15 cellular contexts compared by ENCODE assay signal in the genomic region with DNA sequence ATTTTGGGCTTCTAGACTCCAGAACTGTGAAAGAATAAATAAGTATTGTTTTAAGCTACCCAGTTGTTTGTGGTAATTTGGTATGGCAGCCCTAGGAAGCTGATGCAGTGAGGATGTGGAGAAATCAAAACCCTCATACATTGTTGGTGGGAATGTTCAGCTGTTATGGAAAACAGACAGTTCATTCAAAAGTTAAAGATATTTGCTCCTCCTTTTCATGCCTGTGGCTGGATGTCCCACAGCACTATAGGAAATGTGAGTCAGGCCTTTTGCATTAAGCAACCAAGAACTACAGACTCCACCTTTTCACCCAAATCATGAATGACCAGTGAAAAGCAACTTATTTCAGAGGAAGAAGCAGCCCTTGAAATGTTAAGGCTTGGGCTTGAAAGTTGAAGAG. TPM values are rescaled to one million over a fixed set of nuclear protein-coding genes. Genes with fewer than 3 reads are reported as not detected.
DNase-seq lines count a peak whose midpoint lies in the region; TF ChIP-seq lines count a peak whose summit lies in the region.
"Had no signal": no experiment of that assay in that cellular context is flagged by ENCODE, and none has a peak within 500 bp of the region (broad histone marks: within the 10 kb centered on the region; RNA-seq: fewer than 3 reads in every experiment).

No MANE protein-coding gene starts in this region.

- H3K4me1 ChIP-seq in GM23248 (ENCODE audit: insufficient read depth) = peaks cover 27% of the 10 kb centered on the region
- H3K4me1 ChIP-seq in skeletal muscle satellite cell (ENCODE audit: control insufficient read depth, insufficient read depth, low read length) = peaks cover 19% of the 10 kb centered on the region

- peak overlapping the region; percentile 29; the same call in 1 of the 2 replicates for H3K4me3 ChIP-seq in GM23248
- no peak overlapping the region for H3K4me3 ChIP-seq in epithelial cell of esophagus (ENCODE audit: low read length)
- H3K4me3 ChIP-seq in skeletal muscle satellite cell (ENCODE audit: low read length) = no peak overlapping the region
- H3K4me3 ChIP-seq: GM12878, lung had no signal

- peak overlapping the region; percentile 37; the same call in 1 of the 2 replicates for H2AFZ ChIP-seq in GM23248

- POLR2A ChIA-PET in HEK293T (lab: Yijun Ruan, JAX) = no interaction called here

- H3K4me2 ChIP-seq in GM23248 (ENCODE audit: unreplicated experiment) = peak overlapping the region; percentile 57
- H3K4me2 ChIP-seq in skeletal muscle satellite cell (ENCODE audit: low read length) = peak overlapping the region; percentile 62

- H3K9me2 ChIP-seq in GM23248 (ENCODE audit: insufficient read depth) = no peaks in the 10 kb centered on the region

- H3K36me3 ChIP-seq in GM23248 (ENCODE audit: low read depth) = peaks cover 3% of the 10 kb centered on the region; the same call in 1 of the 2 replicates
- peaks cover 17% of the 10 kb centered on the region for H3K36me3 ChIP-seq in skeletal muscle satellite cell (ENCODE audit: insufficient read depth, low read length)
- H3K36me3 ChIP-seq: neutrophil had no signal

- no peak for TF ChIP-seq CTCF in epithelial cell of esophagus (IDR thresholded peaks at IDR 0.05; ENCODE audit: insufficient read depth, low read depth, low read length, missing control alignments)

- H3K9ac ChIP-seq in GM23248 (peak overlapping the region; percentile 45), skeletal muscle satellite cell (ENCODE audit: low read depth, low read length) (peak overlapping the region; percentile 60)

- peak; percentile 91 for DNase-seq in GM23248
- DNase-seq in RPMI7951 (ENCODE audit: low read depth) = peak; percentile 64
- DNase-seq in epithelial cell of esophagus (ENCODE audit: low read depth) = peak; percentile 53
- no peak for DNase-seq in HEK293T (ENCODE audit: extremely low spot score)
- DNase-seq in DMS 273 (lab: John Stamatoyannopoulos, UW; ENCODE audit: unreplicated experiment) = no peak
- no peak for DNase-seq in activated effector memory CD4-positive, alpha-beta T cell treated with Interleukin-2 at 50 U/mL for 16 hours
- DNase-seq: activated CD4-positive, alpha-beta memory T cell treated with anti-CD3 and anti-CD28 coated beads for 36 hours; activated gamma-delta T cell treated with Interleukin-2 at 50 U/mL for 16 hours; DMS153; small intestine had no signal

- in situ Hi-C loops in GM23248 (cut with MboI) = no loop called here

- no peaks in the 10 kb centered on the region for H3K9me3 ChIP-seq in GM23248 (ENCODE audit: low read depth)
- no peaks in the 10 kb centered on the region for H3K9me3 ChIP-seq in skeletal muscle satellite cell (replicated peaks; ENCODE audit: low read length)
- H3K9me3 ChIP-seq: neutrophil had no signal

- H3F3A ChIP-seq in GM23248 (ENCODE audit: insufficient read depth) = peaks cover 28% of the 10 kb centered on the region

- peak overlapping the region; percentile 85 for H3K27ac ChIP-seq in GM23248
- H3K27ac ChIP-seq: HL-60, neutrophil had no signal

- no peaks in the 10 kb centered on the region for H4K20me1 ChIP-seq in GM23248 (ENCODE audit: insufficient read depth)

- CTCF ChIA-PET in HEK293T (lab: Yijun Ruan, JAX) = interaction anchor here (0.6 kb wide), 1 partner anchor 1116 kb away, joined by 3 read pairs; no protein-coding TSS in a partner anchor

- H3K79me2 ChIP-seq in GM23248 (ENCODE audit: insufficient read depth) = peaks cover 58% of the 10 kb centered on the region

- H3K27me3 ChIP-seq in GM23248 (replicated peaks; ENCODE audit: insufficient read depth) = no peaks in the 10 kb centered on the region
- H3K27me3 ChIP-seq in skeletal muscle satellite cell (ENCODE audit: control insufficient read depth, insufficient read depth, low read length) = no peaks in the 10 kb centered on the region
- H3K27me3 ChIP-seq: neutrophil had no signal

TF ChIP-seq in HEK293T, 16 proteins besides CTCF, POLR2A, EP300 and RAD21:
- TF ChIP-seq TARDBP (IDR thresholded peaks at IDR 0.05) (no peak), SP1 (IDR thresholded peaks at IDR 0.05) (no peak), HDGF (IDR thresholded peaks at IDR 0.05; ENCODE audit: borderline replicate concordance) (no peak), NFRKB (IDR thresholded peaks at IDR 0.05) (no peak), BHLHE40 (IDR thresholded peaks at IDR 0.05; ENCODE audit: borderline replicate concordance) (no peak), LEF1 (IDR thresholded peaks at IDR 0.05; ENCODE audit: borderline replicate concordance) (no peak), ELF4 (IDR thresholded peaks at IDR 0.05) (no peak), L3MBTL2 (conservative IDR thresholded peaks at IDR 0.05) (no peak), SUZ12 (IDR thresholded peaks at IDR 0.05) (no peak), FOXM1 (IDR thresholded peaks at IDR 0.05; ENCODE audit: borderline replicate concordance) (no peak), FOXA1 (IDR thresholded peaks at IDR 0.05) (no peak), ARNT (IDR thresholded peaks at IDR 0.05) (no peak), FOXK2 (IDR thresholded peaks at IDR 0.05) (no peak), CTBP1 (IDR thresholded peaks at IDR 0.05; ENCODE audit: borderline replicate concordance) (no peak)
- TF ChIP-seq, protein P1, sequence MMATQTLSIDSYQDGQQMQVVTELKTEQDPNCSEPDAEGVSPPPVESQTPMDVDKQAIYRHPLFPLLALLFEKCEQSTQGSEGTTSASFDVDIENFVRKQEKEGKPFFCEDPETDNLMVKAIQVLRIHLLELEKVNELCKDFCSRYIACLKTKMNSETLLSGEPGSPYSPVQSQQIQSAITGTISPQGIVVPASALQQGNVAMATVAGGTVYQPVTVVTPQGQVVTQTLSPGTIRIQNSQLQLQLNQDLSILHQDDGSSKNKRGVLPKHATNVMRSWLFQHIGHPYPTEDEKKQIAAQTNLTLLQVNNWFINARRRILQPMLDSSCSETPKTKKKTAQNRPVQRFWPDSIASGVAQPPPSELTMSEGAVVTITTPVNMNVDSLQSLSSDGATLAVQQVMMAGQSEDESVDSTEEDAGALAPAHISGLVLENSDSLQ (IDR thresholded peaks at IDR 0.05) = no peak

RNA-seq across cellular contexts. Expression of gene BBS12, which starts 6.7 kb away (rescaled TPM):
- 3.5 and 7.1 TPM in 2 replicates for total RNA-seq in GM23248 (2014; rRNA removed; shearing (Covaris generic))
- polyA plus RNA-seq in GM23248 (2016; fragmentation: Nextera tagmentation; extraction: Ambion mirVana) = 5.0 and 5.2 TPM in 2 replicates
- total RNA-seq in RPMI7951 (2014; rRNA removed; shearing (Covaris generic)) = 3.5 and 4.4 TPM in 2 replicates
- total RNA-seq in skeletal muscle satellite cell (2012; rRNA removed) = 3.0 and 4.2 TPM in 2 replicates

Comparison
In these comparisons a context has a peak if more than half of its experiments do, and no peak if none do; other contexts are left out.
1. DNase-seq: peak in GM23248 (single experiment), RPMI7951 (single experiment) and epithelial cell of esophagus (single experiment); none in HEK293T (single experiment), DMS 273 (single experiment) and activated effector memory CD4-positive, alpha-beta T cell treated with Interleukin-2 at 50 U/mL for 16 hours (single experiment).